In genomic region chr15:45674646-45675045, GRCh38 we compare ENCODE assay signal across 29 cellular contexts. TPM values are rescaled to one million over a fixed set of nuclear protein-coding genes. Genes with fewer than 3 reads are reported as not detected.
"Had no signal": no experiment of that assay in that cellular context is flagged by ENCODE, and none has a peak within 500 bp of the region (broad histone marks: within the 10 kb centered on the region; RNA-seq: fewer than 3 reads in every experiment).

No MANE protein-coding gene starts in this region.

- H3K79me2 ChIP-seq: hepatocyte had no signal

- H3K9me3 ChIP-seq: esophagus squamous epithelium, gastroesophageal sphincter, heart left ventricle, lower lobe of right lung, prostate gland, right atrium auricular region, suprapubic skin, transverse colon, upper lobe of right lung, uterus had no signal

- H3K27ac ChIP-seq: esophagus squamous epithelium, foreskin keratinocyte, gastroesophageal sphincter, heart left ventricle, hepatocyte, lower lobe of right lung, prostate gland, right atrium auricular region, suprapubic skin, upper lobe of right lung, uterus had no signal

- DNase-seq: cerebellar nuclear complex; cortex of kidney; effector memory CD8-positive, alpha-beta T cell; erythroblast; esophagus squamous epithelium; foreskin keratinocyte; heart left ventricle; left ventricle myocardium superior; lower lobe of right lung; naive thymus-derived CD8-positive, alpha-beta T cell; stimulated activated CD4-positive, alpha-beta T cell treated with anti-CD3 and anti-CD28 coated beads, Interleukin-12 subunit alpha, Interleukin-12 subunit beta, amount 100 ng/mL, for 4 hours; stimulated activated CD4-positive, alpha-beta T cell treated with anti-CD3 and anti-CD28 coated beads, Interleukin-1b, Interleukin-23, amount 100 ng/mL, for 48 hours; stimulated activated CD4-positive, alpha-beta T cell treated with anti-CD3 and anti-CD28 coated beads, Interleukin-4, amount 100 ng/mL, for 1 hour; stimulated activated CD8-positive, alpha-beta memory T cell treated with anti-CD3 and anti-CD28 coated beads, Interleukin-4, amount 100 ng/mL, for 48 hours; stimulated activated naive CD4-positive, alpha-beta T cell; stimulated activated naive CD8-positive, alpha-beta T cell treated with anti-CD3 and anti-CD28 coated beads, Interleukin-15, amount 100 ng/mL, for 72 hours; transverse colon; upper lobe of right lung; uterus had no signal

- H3K9me3 Mint-ChIP-seq: effector memory CD8-positive, alpha-beta T cell; memory B cell; mesothelial cell of epicardium; naive thymus-derived CD8-positive, alpha-beta T cell; neural crest cell; stimulated activated naive CD8-positive, alpha-beta T cell treated with anti-CD3 and anti-CD28 coated beads, Interleukin-15, amount 100 ng/mL, for 72 hours had no signal

- ATAC-seq: effector memory CD8-positive, alpha-beta T cell; foreskin keratinocyte; gastroesophageal sphincter; heart left ventricle; left ventricle myocardium superior; lower lobe of right lung; naive thymus-derived CD8-positive, alpha-beta T cell; sciatic nerve; stimulated activated naive CD8-positive, alpha-beta T cell treated with anti-CD3 and anti-CD28 coated beads, Interleukin-15, amount 100 ng/mL, for 72 hours; upper lobe of right lung had no signal

- H3K27ac Mint-ChIP-seq: memory B cell, mesothelial cell of epicardium had no signal

- H3K27me3 Mint-ChIP-seq: effector memory CD8-positive, alpha-beta T cell; memory B cell; naive thymus-derived CD8-positive, alpha-beta T cell; stimulated activated naive CD8-positive, alpha-beta T cell treated with anti-CD3 and anti-CD28 coated beads, Interleukin-15, amount 100 ng/mL, for 72 hours had no signal

- H3K27me3 ChIP-seq: esophagus squamous epithelium, foreskin keratinocyte, gastroesophageal sphincter, heart left ventricle, hepatocyte, right atrium auricular region, suprapubic skin, transverse colon, upper lobe of right lung, uterus had no signal

- H3K36me3 ChIP-seq: uterus had no signal

- H3K4me1 ChIP-seq: esophagus squamous epithelium, foreskin keratinocyte, gastroesophageal sphincter, prostate gland, right atrium auricular region, transverse colon, uterus had no signal

- H3K4me2 ChIP-seq: hepatocyte, smooth muscle cell had no signal

- H3K4me3 ChIP-seq: esophagus squamous epithelium, gastroesophageal sphincter, heart left ventricle, hepatocyte, lower lobe of right lung, prostate gland, right atrium auricular region, smooth muscle cell, suprapubic skin, transverse colon, upper lobe of right lung, uterus had no signal

- H3K4me1 Mint-ChIP-seq: memory B cell; neural crest cell; stimulated activated naive CD8-positive, alpha-beta T cell treated with anti-CD3 and anti-CD28 coated beads, Interleukin-15, amount 100 ng/mL, for 72 hours had no signal

- H2AFZ ChIP-seq: hepatocyte had no signal

- H3K36me3 Mint-ChIP-seq: mesothelial cell of epicardium had no signal

- H3K4me3 Mint-ChIP-seq: effector memory CD8-positive, alpha-beta T cell; memory B cell; mesothelial cell of epicardium; naive thymus-derived CD8-positive, alpha-beta T cell; neural crest cell; stimulated activated naive CD8-positive, alpha-beta T cell treated with anti-CD3 and anti-CD28 coated beads, Interleukin-15, amount 100 ng/mL, for 72 hours had no signal

RNA-seq across cellular contexts. Expression of gene SQOR, which starts 39.8 kb away (rescaled TPM):
- total RNA-seq: neural crest cell had no signal
